ENCODE assay signal across 1 cellular context in genomic region chr18:5004031-5004820, GRCh38.
TF ChIP-seq lines count a peak whose summit lies in the region.

No MANE protein-coding gene starts in this region.

TF ChIP-seq in HepG2, 621 proteins besides CTCF, POLR2A, EP300 and RAD21 (continued from another document):
- TF ChIP-seq ARID5B (CRISPR knock-in tag; IDR thresholded peaks at IDR 0.05): peak; percentile 49; the same call in 1 of the 2 replicates
- peak; percentile 88 for TF ChIP-seq ZNF281 (CRISPR knock-in tag; IDR thresholded peaks at IDR 0.05; ENCODE audit: borderline replicate concordance)
- peak; percentile 38; the same call in 1 of the 2 replicates for TF ChIP-seq FOXA3 (CRISPR knock-in tag; IDR thresholded peaks at IDR 0.05)
- TF ChIP-seq SP5 (CRISPR knock-in tag; IDR thresholded peaks at IDR 0.05; ENCODE audit: borderline replicate concordance, low read depth): peak; percentile 57
- 0 out of 2 replicates have a peak, but pooled peaks have one; percentile 46 for TF ChIP-seq FOXP4 (CRISPR knock-in tag; IDR thresholded peaks at IDR 0.05)
- 0 out of 2 replicates have a peak, but pooled peaks have one; percentile 39 for TF ChIP-seq ZNF777 (CRISPR knock-in tag; IDR thresholded peaks at IDR 0.05)
